1 cellular context compared by ENCODE assay signal in the genomic region with DNA sequence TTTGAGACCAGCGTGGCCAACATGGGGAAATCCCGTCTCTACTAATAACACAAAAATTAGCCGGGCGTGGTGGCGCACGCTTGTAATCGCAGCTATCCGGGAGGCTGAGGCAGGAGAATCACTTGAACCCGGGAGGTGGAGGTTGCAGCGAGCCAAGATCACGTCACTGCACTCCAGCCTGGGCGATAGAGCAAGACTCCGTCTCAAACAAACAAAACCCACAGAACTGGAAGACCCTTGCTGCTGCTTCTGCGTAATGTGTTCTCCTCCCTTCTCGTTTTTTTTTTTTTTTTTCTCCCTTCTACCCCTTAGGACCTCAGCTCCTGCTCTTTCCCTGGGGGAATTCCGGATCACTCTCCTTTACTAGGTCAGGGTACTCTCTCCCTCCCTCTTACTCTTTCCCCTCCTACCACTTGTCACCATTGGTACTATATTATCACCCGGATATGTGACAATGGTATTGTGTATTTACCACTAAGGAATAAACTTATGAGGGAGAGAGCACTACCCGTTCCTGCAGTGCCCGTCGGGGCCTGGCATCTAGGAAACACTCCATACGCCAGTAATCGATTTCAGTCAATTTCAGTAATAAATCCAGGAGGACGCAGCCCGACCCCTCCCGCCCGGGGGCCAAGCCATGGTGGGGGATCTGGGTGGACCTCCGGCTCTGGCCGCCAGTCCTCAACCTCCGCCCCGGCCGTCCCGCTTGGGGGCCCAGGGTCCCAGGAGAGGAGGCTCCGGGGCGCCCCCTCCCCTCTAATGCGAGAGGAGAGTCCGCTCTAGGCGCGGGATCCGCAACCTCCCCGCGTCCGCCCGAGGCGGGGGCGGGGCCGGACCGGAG.
TF ChIP-seq lines count a peak whose summit lies in the region.

No MANE protein-coding gene starts in this region.

TF ChIP-seq in GM12878, 131 proteins besides CTCF, POLR2A, EP300 and RAD21 (continued from another document and continues in another):
- TF ChIP-seq EGR1 (IDR thresholded peaks at IDR 0.05; ENCODE audit: borderline replicate concordance in 1 of 2, low read depth in 2 of 2, low read length in 2 of 2) = peak in 1 of 2 experiments; percentile 90; a peak in 2 of 3 replicates
- TF ChIP-seq DPF2 (IDR thresholded peaks at IDR 0.05) = no peak
- TF ChIP-seq ZNF384 (IDR thresholded peaks at IDR 0.05; ENCODE audit: borderline replicate concordance, low read depth, low read length) = peak; percentile 28; the same call in 1 of the 2 replicates
- TF ChIP-seq, protein P1, sequence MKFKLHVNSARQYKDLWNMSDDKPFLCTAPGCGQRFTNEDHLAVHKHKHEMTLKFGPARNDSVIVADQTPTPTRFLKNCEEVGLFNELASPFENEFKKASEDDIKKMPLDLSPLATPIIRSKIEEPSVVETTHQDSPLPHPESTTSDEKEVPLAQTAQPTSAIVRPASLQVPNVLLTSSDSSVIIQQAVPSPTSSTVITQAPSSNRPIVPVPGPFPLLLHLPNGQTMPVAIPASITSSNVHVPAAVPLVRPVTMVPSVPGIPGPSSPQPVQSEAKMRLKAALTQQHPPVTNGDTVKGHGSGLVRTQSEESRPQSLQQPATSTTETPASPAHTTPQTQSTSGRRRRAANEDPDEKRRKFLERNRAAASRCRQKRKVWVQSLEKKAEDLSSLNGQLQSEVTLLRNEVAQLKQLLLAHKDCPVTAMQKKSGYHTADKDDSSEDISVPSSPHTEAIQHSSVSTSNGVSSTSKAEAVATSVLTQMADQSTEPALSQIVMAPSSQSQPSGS (IDR thresholded peaks at IDR 0.05; ENCODE audit: low read length) = no peak
- TF ChIP-seq POU2F2 (IDR thresholded peaks at IDR 0.05; ENCODE audit: borderline replicate concordance, low read depth, low read length) = no peak; the same call in 2 of the 3 replicates
- TF ChIP-seq, protein P2, sequence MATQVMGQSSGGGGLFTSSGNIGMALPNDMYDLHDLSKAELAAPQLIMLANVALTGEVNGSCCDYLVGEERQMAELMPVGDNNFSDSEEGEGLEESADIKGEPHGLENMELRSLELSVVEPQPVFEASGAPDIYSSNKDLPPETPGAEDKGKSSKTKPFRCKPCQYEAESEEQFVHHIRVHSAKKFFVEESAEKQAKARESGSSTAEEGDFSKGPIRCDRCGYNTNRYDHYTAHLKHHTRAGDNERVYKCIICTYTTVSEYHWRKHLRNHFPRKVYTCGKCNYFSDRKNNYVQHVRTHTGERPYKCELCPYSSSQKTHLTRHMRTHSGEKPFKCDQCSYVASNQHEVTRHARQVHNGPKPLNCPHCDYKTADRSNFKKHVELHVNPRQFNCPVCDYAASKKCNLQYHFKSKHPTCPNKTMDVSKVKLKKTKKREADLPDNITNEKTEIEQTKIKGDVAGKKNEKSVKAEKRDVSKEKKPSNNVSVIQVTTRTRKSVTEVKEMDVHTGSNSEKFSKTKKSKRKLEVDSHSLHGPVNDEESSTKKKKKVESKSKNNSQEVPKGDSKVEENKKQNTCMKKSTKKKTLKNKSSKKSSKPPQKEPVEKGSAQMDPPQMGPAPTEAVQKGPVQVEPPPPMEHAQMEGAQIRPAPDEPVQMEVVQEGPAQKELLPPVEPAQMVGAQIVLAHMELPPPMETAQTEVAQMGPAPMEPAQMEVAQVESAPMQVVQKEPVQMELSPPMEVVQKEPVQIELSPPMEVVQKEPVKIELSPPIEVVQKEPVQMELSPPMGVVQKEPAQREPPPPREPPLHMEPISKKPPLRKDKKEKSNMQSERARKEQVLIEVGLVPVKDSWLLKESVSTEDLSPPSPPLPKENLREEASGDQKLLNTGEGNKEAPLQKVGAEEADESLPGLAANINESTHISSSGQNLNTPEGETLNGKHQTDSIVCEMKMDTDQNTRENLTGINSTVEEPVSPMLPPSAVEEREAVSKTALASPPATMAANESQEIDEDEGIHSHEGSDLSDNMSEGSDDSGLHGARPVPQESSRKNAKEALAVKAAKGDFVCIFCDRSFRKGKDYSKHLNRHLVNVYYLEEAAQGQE (IDR thresholded peaks at IDR 0.05; ENCODE audit: low read depth, low read length) = no peak
- peak; percentile 73; the same call in 1 of the 2 replicates for TF ChIP-seq GABPA (IDR thresholded peaks at IDR 0.05; ENCODE audit: low read depth)
- TF ChIP-seq, protein P3, sequence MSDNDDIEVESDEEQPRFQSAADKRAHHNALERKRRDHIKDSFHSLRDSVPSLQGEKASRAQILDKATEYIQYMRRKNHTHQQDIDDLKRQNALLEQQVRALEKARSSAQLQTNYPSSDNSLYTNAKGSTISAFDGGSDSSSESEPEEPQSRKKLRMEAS (IDR thresholded peaks at IDR 0.05; ENCODE audit: low read depth, low read length) = no peak
- TF ChIP-seq RBBP5 (conservative IDR thresholded peaks at IDR 0.05) = no peak
- TF ChIP-seq POLR2AphosphoS2 (IDR thresholded peaks at IDR 0.05; ENCODE audit: low read depth, low read length) = peak; percentile 46; the same call in 1 of the 2 replicates
- TF ChIP-seq, protein P4, sequence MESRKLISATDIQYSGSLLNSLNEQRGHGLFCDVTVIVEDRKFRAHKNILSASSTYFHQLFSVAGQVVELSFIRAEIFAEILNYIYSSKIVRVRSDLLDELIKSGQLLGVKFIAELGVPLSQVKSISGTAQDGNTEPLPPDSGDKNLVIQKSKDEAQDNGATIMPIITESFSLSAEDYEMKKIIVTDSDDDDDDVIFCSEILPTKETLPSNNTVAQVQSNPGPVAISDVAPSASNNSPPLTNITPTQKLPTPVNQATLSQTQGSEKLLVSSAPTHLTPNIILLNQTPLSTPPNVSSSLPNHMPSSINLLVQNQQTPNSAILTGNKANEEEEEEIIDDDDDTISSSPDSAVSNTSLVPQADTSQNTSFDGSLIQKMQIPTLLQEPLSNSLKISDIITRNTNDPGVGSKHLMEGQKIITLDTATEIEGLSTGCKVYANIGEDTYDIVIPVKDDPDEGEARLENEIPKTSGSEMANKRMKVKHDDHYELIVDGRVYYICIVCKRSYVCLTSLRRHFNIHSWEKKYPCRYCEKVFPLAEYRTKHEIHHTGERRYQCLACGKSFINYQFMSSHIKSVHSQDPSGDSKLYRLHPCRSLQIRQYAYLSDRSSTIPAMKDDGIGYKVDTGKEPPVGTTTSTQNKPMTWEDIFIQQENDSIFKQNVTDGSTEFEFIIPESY (IDR thresholded peaks at IDR 0.05) = no peak
- TF ChIP-seq BRCA1 (IDR thresholded peaks at IDR 0.05; ENCODE audit: low read depth, low read length) = no peak
- no peak for TF ChIP-seq CHD4 (IDR thresholded peaks at IDR 0.05)
- TF ChIP-seq MTA3 (IDR thresholded peaks at IDR 0.05; ENCODE audit: borderline replicate concordance, low read length) = no peak
- TF ChIP-seq NFXL1 (IDR thresholded peaks at IDR 0.05; ENCODE audit: borderline replicate concordance) = no peak
- no peak for TF ChIP-seq FOXM1 (IDR thresholded peaks at IDR 0.05; ENCODE audit: low read depth, low read length)
- TF ChIP-seq, protein P5, sequence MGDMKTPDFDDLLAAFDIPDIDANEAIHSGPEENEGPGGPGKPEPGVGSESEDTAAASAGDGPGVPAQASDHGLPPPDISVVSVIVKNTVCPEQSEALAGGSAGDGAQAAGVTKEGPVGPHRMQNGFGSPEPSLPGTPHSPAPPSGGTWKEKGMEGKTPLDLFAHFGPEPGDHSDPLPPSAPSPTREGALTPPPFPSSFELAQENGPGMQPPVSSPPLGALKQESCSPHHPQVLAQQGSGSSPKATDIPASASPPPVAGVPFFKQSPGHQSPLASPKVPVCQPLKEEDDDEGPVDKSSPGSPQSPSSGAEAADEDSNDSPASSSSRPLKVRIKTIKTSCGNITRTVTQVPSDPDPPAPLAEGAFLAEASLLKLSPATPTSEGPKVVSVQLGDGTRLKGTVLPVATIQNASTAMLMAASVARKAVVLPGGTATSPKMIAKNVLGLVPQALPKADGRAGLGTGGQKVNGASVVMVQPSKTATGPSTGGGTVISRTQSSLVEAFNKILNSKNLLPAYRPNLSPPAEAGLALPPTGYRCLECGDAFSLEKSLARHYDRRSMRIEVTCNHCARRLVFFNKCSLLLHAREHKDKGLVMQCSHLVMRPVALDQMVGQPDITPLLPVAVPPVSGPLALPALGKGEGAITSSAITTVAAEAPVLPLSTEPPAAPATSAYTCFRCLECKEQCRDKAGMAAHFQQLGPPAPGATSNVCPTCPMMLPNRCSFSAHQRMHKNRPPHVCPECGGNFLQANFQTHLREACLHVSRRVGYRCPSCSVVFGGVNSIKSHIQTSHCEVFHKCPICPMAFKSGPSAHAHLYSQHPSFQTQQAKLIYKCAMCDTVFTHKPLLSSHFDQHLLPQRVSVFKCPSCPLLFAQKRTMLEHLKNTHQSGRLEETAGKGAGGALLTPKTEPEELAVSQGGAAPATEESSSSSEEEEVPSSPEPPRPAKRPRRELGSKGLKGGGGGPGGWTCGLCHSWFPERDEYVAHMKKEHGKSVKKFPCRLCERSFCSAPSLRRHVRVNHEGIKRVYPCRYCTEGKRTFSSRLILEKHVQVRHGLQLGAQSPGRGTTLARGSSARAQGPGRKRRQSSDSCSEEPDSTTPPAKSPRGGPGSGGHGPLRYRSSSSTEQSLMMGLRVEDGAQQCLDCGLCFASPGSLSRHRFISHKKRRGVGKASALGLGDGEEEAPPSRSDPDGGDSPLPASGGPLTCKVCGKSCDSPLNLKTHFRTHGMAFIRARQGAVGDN (IDR thresholded peaks at IDR 0.05) = 0 out of 2 replicates have a peak, but pooled peaks have one; percentile 22
- no peak for TF ChIP-seq ZSCAN29 (IDR thresholded peaks at IDR 0.05)
- no peak for TF ChIP-seq NFIC (IDR thresholded peaks at IDR 0.05; ENCODE audit: low read depth, low read length)
- TF ChIP-seq, protein P6, sequence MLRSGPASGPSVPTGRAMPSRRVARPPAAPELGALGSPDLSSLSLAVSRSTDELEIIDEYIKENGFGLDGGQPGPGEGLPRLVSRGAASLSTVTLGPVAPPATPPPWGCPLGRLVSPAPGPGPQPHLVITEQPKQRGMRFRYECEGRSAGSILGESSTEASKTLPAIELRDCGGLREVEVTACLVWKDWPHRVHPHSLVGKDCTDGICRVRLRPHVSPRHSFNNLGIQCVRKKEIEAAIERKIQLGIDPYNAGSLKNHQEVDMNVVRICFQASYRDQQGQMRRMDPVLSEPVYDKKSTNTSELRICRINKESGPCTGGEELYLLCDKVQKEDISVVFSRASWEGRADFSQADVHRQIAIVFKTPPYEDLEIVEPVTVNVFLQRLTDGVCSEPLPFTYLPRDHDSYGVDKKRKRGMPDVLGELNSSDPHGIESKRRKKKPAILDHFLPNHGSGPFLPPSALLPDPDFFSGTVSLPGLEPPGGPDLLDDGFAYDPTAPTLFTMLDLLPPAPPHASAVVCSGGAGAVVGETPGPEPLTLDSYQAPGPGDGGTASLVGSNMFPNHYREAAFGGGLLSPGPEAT (IDR thresholded peaks at IDR 0.05; ENCODE audit: low read depth) = no peak
- TF ChIP-seq, protein P7, sequence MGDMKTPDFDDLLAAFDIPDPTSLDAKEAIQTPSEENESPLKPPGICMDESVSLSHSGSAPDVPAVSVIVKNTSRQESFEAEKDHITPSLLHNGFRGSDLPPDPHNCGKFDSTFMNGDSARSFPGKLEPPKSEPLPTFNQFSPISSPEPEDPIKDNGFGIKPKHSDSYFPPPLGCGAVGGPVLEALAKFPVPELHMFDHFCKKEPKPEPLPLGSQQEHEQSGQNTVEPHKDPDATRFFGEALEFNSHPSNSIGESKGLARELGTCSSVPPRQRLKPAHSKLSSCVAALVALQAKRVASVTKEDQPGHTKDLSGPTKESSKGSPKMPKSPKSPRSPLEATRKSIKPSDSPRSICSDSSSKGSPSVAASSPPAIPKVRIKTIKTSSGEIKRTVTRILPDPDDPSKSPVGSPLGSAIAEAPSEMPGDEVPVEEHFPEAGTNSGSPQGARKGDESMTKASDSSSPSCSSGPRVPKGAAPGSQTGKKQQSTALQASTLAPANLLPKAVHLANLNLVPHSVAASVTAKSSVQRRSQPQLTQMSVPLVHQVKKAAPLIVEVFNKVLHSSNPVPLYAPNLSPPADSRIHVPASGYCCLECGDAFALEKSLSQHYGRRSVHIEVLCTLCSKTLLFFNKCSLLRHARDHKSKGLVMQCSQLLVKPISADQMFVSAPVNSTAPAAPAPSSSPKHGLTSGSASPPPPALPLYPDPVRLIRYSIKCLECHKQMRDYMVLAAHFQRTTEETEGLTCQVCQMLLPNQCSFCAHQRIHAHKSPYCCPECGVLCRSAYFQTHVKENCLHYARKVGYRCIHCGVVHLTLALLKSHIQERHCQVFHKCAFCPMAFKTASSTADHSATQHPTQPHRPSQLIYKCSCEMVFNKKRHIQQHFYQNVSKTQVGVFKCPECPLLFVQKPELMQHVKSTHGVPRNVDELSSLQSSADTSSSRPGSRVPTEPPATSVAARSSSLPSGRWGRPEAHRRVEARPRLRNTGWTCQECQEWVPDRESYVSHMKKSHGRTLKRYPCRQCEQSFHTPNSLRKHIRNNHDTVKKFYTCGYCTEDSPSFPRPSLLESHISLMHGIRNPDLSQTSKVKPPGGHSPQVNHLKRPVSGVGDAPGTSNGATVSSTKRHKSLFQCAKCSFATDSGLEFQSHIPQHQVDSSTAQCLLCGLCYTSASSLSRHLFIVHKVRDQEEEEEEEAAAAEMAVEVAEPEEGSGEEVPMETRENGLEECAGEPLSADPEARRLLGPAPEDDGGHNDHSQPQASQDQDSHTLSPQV (IDR thresholded peaks at IDR 0.05) = no peak
- TF ChIP-seq, protein P8, sequence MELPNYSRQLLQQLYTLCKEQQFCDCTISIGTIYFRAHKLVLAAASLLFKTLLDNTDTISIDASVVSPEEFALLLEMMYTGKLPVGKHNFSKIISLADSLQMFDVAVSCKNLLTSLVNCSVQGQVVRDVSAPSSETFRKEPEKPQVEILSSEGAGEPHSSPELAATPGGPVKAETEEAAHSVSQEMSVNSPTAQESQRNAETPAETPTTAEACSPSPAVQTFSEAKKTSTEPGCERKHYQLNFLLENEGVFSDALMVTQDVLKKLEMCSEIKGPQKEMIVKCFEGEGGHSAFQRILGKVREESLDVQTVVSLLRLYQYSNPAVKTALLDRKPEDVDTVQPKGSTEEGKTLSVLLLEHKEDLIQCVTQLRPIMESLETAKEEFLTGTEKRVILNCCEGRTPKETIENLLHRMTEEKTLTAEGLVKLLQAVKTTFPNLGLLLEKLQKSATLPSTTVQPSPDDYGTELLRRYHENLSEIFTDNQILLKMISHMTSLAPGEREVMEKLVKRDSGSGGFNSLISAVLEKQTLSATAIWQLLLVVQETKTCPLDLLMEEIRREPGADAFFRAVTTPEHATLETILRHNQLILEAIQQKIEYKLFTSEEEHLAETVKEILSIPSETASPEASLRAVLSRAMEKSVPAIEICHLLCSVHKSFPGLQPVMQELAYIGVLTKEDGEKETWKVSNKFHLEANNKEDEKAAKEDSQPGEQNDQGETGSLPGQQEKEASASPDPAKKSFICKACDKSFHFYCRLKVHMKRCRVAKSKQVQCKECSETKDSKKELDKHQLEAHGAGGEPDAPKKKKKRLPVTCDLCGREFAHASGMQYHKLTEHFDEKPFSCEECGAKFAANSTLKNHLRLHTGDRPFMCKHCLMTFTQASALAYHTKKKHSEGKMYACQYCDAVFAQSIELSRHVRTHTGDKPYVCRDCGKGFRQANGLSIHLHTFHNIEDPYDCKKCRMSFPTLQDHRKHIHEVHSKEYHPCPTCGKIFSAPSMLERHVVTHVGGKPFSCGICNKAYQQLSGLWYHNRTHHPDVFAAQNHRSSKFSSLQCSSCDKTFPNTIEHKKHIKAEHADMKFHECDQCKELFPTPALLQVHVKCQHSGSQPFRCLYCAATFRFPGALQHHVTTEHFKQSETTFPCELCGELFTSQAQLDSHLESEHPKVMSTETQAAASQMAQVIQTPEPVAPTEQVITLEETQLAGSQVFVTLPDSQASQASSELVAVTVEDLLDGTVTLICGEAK (IDR thresholded peaks at IDR 0.05; ENCODE audit: borderline replicate concordance) = peak; percentile 57; the same call in 1 of the 2 replicates
- no peak for TF ChIP-seq TARDBP (IDR thresholded peaks at IDR 0.05; ENCODE audit: borderline replicate concordance)
- no peak for TF ChIP-seq LARP7 (IDR thresholded peaks at IDR 0.05)
- TF ChIP-seq ZNF622 (IDR thresholded peaks at IDR 0.05) = no peak
- no peak for TF ChIP-seq JUNB (IDR thresholded peaks at IDR 0.05)
- TF ChIP-seq FOS (IDR thresholded peaks at IDR 0.05; ENCODE audit: borderline replicate concordance, extremely low read depth, insufficient read length) = no peak
- TF ChIP-seq TBL1XR1 (IDR thresholded peaks at IDR 0.05; ENCODE audit: low read depth, low read length) = no peak
- TF ChIP-seq RCOR1 (conservative IDR thresholded peaks at IDR 0.05; ENCODE audit: low read depth, low read length) = no peak
- TF ChIP-seq RAD51 (IDR thresholded peaks at IDR 0.05) = no peak
- TF ChIP-seq CHD2 (IDR thresholded peaks at IDR 0.05; ENCODE audit: borderline replicate concordance, low read depth, low read length) = 0 out of 2 replicates have a peak, but pooled peaks have one; percentile 33
